ENCODE assay signal across 14 cellular contexts in the genomic region with DNA sequence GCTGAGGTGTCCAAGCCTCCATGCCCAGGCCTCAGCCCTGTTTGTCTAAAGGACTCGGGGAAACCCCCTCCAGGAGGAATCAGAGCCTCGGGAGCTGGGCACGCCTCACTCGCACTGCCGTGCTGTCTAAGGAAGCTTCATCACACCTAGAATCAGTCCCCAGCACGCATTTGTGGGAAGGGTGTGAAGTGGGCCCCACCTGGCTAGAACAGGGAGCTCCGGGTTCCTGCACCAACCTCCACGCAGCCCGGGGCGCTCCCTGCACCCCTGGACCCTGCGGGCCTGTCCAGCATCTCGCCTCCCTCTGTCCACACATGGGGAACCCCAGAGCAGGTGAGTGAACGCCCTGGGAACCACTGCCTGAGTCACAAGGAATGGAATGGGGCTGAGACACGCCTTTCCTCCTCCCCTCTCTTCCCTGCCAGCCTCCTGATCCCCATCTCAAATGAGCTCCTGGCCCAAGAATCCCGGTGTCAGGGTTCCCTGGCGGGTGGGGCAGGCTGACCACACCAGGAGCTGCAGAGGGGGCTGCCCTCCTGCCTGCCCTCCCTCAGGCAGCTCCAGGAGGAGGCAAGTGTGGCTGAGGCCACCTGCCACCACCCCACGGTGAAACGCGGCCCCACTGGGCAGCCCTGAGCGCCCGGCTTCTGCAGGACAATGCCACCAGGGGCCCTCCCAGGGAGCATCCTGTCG. TPM values are rescaled to one million over a fixed set of nuclear protein-coding genes. Genes with fewer than 3 reads are reported as not detected.
DNase-seq lines count a peak whose midpoint lies in the region; ATAC-seq and TF ChIP-seq lines count a peak whose summit lies in the region.
"Had no signal": no experiment of that assay in that cellular context is flagged by ENCODE, and none has a peak within 500 bp of the region (broad histone marks: within the 10 kb centered on the region; RNA-seq: fewer than 3 reads in every experiment).

No MANE protein-coding gene starts in this region.

- CTCF ChIA-PET in WTC11 (lab: Charles Lee): interaction anchor here (0.7 to 4.3 kb wide), 23 partner anchors 10 to 239 kb away, joined by 3 to 51 read pairs (median 5); a partner anchor contains a TSS

- no peak for TF ChIP-seq CTCF in WTC11 (IDR thresholded peaks at IDR 0.05)

- peaks cover 21% of the 10 kb centered on the region for H3K4me1 Mint-ChIP-seq in WTC11

- DNase-seq in Caki2 (ENCODE audit: low read depth): peak; percentile 85
- DNase-seq in HS-5 (ENCODE audit: low read depth): peak; percentile 2
- no peak for DNase-seq in WTC11 (ENCODE audit: low spot score)
- peak; percentile 15 for DNase-seq in iris pigment epithelial cell (ENCODE audit: low read depth)
- no peak for DNase-seq in NCI-H1092 treated with DMSO at 0.1 percent for 48 hours (lab: John Stamatoyannopoulos, UW)
- DNase-seq in hepatic stellate cell (ENCODE audit: low spot score): no peak
- DNase-seq in stimulated activated naive CD8-positive, alpha-beta T cell treated with anti-CD3 and anti-CD28 coated beads, Interleukin-15, Interleukin-2, amounts not matched to agents 100 U/mL and 50 U/mL, for 24 hours: no peak
- no peak for DNase-seq in NCI-H1417 (lab: John Stamatoyannopoulos, UW)
- DNase-seq: activated CD4-positive, alpha-beta T cell treated with anti-CD3 and anti-CD28 coated beads for 1 hour; activated effector memory CD4-positive, alpha-beta T cell treated with anti-CD3 and anti-CD28 coated beads, Interleukin-2, amount 50 U/mL, for 16 hours; adrenal gland; cerebellar nuclear complex; NCI-H1930; NCI-H510A treated with DMSO at 0.1 percent for 48 hours had no signal

- H3K27ac Mint-ChIP-seq in WTC11: no peak overlapping the region

- ATAC-seq in WTC11: no peak; the same call in 1 of the 2 replicates
- ATAC-seq in stimulated activated naive CD8-positive, alpha-beta T cell treated with anti-CD3 and anti-CD28 coated beads, Interleukin-15, Interleukin-2, amounts not matched to agents 100 U/mL and 50 U/mL, for 24 hours: no peak

- no peaks in the 10 kb centered on the region for H3K9me3 Mint-ChIP-seq in WTC11

- peaks cover 39% of the 10 kb centered on the region for H3K27me3 Mint-ChIP-seq in WTC11 (ENCODE audit: low read depth)

- no peak overlapping the region for H3K4me3 Mint-ChIP-seq in WTC11

- no peaks in the 10 kb centered on the region for H3K36me3 Mint-ChIP-seq in WTC11

- in situ Hi-C loops in Caki2 (cut with HindIII; ENCODE audit: low pct_unique_long_range_greater_than_20kb, low sequenced_read_pairs): no loop called here

- POLR2A ChIA-PET in WTC11 (lab: Charles Lee): interaction anchor here (0.6 kb wide), 1 partner anchor 1426 kb away, joined by 4 read pairs; no protein-coding TSS in a partner anchor

TF ChIP-seq in WTC11, 78 proteins besides CTCF, POLR2A, EP300 and RAD21:
- TF ChIP-seq MYBL2 (CRISPR knock-in tag; IDR thresholded peaks at IDR 0.05) (no peak), ZNF423 (CRISPR knock-in tag; IDR thresholded peaks at IDR 0.05) (peak; percentile 87)

RNA-seq across cellular contexts. Expression of a gene that starts 44.6 kb away (rescaled TPM):
- 14.1 and 14.6 TPM in 2 replicates for total RNA-seq in Caki2 (2014; rRNA removed; shearing (Covaris generic); ENCODE audit: low replicate concordance)
- 0.66 to 1.1 TPM (median 0.90 TPM) in 3 replicates for total RNA-seq in WTC11 (2021)

Comparison
In these comparisons a context has a peak if more than half of its experiments do, and no peak if none do; other contexts are left out.
1. DNase-seq: peak in Caki2 (single experiment), HS-5 (single experiment) and iris pigment epithelial cell (single experiment); none in WTC11 (single experiment), NCI-H1092 treated with DMSO at 0.1 percent for 48 hours (single experiment), hepatic stellate cell (single experiment), stimulated activated naive CD8-positive, alpha-beta T cell treated with anti-CD3 and anti-CD28 coated beads, Interleukin-15, Interleukin-2, amounts not matched to agents 100 U/mL and 50 U/mL, for 24 hours (single experiment) and NCI-H1417 (0 of 3).